In genomic region chr10:17764142-17764541, GRCh38 we compare ENCODE assay signal across 22 cellular contexts. TPM values are rescaled to one million over a fixed set of nuclear protein-coding genes. Genes with fewer than 3 reads are reported as not detected.
DNase-seq lines count a peak whose midpoint lies in the region; ATAC-seq, FAIRE-seq and TF ChIP-seq lines count a peak whose summit lies in the region.
"Had no signal": no experiment of that assay in that cellular context is flagged by ENCODE, and none has a peak within 500 bp of the region (broad histone marks: within the 10 kb centered on the region; RNA-seq: fewer than 3 reads in every experiment).

No MANE protein-coding gene starts in this region.

- H3K4ac ChIP-seq in mesendoderm (ENCODE audit: low read depth, low read length): no peak overlapping the region

- no peaks in the 10 kb centered on the region for H3K9me3 ChIP-seq in osteoblast (ENCODE audit: low read depth, low read length)
- H3K9me3 ChIP-seq: A549, Caco-2, HAP-1 had no signal

- no peak overlapping the region for H4K8ac ChIP-seq in mesendoderm (ENCODE audit: low read depth, low read length)

- H3K27ac ChIP-seq in GM23338 (ENCODE audit: low read depth) (no peak overlapping the region), osteoblast (ENCODE audit: low read depth, low read length) (no peak overlapping the region), mesendoderm (ENCODE audit: low read depth, low read length) (no peak overlapping the region)
- H3K27ac ChIP-seq: 22Rv1, A549, C4-2B had no signal

- no peak overlapping the region for H2AK5ac ChIP-seq in mesendoderm (ENCODE audit: low read length)

- H3K4me3 Mint-ChIP-seq in GM23338: no peak overlapping the region
- H3K4me3 Mint-ChIP-seq: CD4-positive, alpha-beta T cell had no signal

- peak; percentile 68 for DNase-seq in GM23338 (ENCODE audit: low spot score)
- DNase-seq in bronchial epithelial cell (ENCODE audit: low read depth): no peak
- peak; percentile 38 for DNase-seq in iPS DF 19.7 (ENCODE audit: low read depth, low spot score)
- DNase-seq in osteoblast (ENCODE audit: insufficient read length, low spot score, missing footprints): peak; percentile 26
- no peak for DNase-seq in mesendoderm
- no peak for DNase-seq in DMS79 (lab: John Stamatoyannopoulos, UW)
- DNase-seq in RPMI8226: no peak
- DNase-seq: AML-193; Caco-2; CD4-positive, alpha-beta T cell; GDM1; GOT3 had no signal

- H3K4me1 ChIP-seq in GM23338 (ENCODE audit: insufficient read depth) (peaks cover 12% of the 10 kb centered on the region), osteoblast (ENCODE audit: insufficient read depth, low read length) (peaks cover 15% of the 10 kb centered on the region), mesendoderm (ENCODE audit: control insufficient read depth, low read depth, low read length) (no peaks in the 10 kb centered on the region)
- H3K4me1 ChIP-seq: Caco-2, HAP-1 had no signal

- H3K79me1 ChIP-seq in mesendoderm (ENCODE audit: low read length): no peaks in the 10 kb centered on the region

- no peak overlapping the region for H4K5ac ChIP-seq in mesendoderm (ENCODE audit: low read length)

- H4K20me1 ChIP-seq in GM23338 (replicated peaks; ENCODE audit: insufficient read depth): peaks cover 10% of the 10 kb centered on the region; the same call in 1 of the 2 replicates
- no peaks in the 10 kb centered on the region for H4K20me1 ChIP-seq in osteoblast (ENCODE audit: insufficient read depth, low read length)

- H2BK5ac ChIP-seq in mesendoderm (ENCODE audit: low read length): no peak overlapping the region

- FAIRE-seq in bronchial epithelial cell (lab: Jason Lieb, UNC): peak; percentile 62
- FAIRE-seq: D721Med, GM12892, GM18507 had no signal

- H2BK120ac ChIP-seq in mesendoderm (ENCODE audit: low read depth, low read length): no peak overlapping the region

- peak; percentile 90 for ATAC-seq in GM23338
- ATAC-seq: A549 had no signal

- no peaks in the 10 kb centered on the region for H3F3A ChIP-seq in GM23338 (replicated peaks; ENCODE audit: low read depth)

- H2AFZ ChIP-seq in GM23338: no peak overlapping the region
- no peak overlapping the region for H2AFZ ChIP-seq in osteoblast (ENCODE audit: low read length)

- no peak overlapping the region for H3K23ac ChIP-seq in mesendoderm (ENCODE audit: low read length)

- H3K27ac Mint-ChIP-seq in GM23338: no peak overlapping the region
- H3K27ac Mint-ChIP-seq: CD4-positive, alpha-beta T cell had no signal

- H3K9me3 Mint-ChIP-seq in GM23338: peaks cover 12% of the 10 kb centered on the region; the same call in 2 of the 3 replicates
- H3K9me3 Mint-ChIP-seq: CD4-positive, alpha-beta T cell had no signal

- peaks cover 2% of the 10 kb centered on the region; the same call in 1 of the 3 replicates for H3K36me3 Mint-ChIP-seq in GM23338 (ENCODE audit: low read depth)

- no peak overlapping the region for H3K18ac ChIP-seq in mesendoderm (ENCODE audit: low read length)

- peaks cover 17% of the 10 kb centered on the region for H3K4me1 Mint-ChIP-seq in GM23338

- no peaks in the 10 kb centered on the region for H3K79me2 ChIP-seq in GM23338 (replicated peaks; ENCODE audit: insufficient read depth)
- no peaks in the 10 kb centered on the region for H3K79me2 ChIP-seq in osteoblast (ENCODE audit: insufficient read depth, low read length)
- H3K79me2 ChIP-seq in mesendoderm (ENCODE audit: control insufficient read depth, insufficient read depth, low read length): no peaks in the 10 kb centered on the region

- H3K27me3 ChIP-seq in GM23338 (ENCODE audit: insufficient read depth) (peaks cover 63% of the 10 kb centered on the region), bronchial epithelial cell (ENCODE audit: control insufficient read depth, insufficient read depth, low read length) (no peaks in the 10 kb centered on the region), osteoblast (ENCODE audit: insufficient read depth, low read length) (no peaks in the 10 kb centered on the region), mesendoderm (ENCODE audit: insufficient read depth, low read length, poor library complexity) (peaks cover 8% of the 10 kb centered on the region)

- no peak for TF ChIP-seq CTCF in GM23338 (conservative IDR thresholded peaks at IDR 0.05; ENCODE audit: low read depth in 2 of 2)
- no peak for TF ChIP-seq CTCF in bronchial epithelial cell (IDR thresholded peaks at IDR 0.05; ENCODE audit: insufficient read depth, low read length, severe bottlenecking)
- TF ChIP-seq CTCF in osteoblast (IDR thresholded peaks at IDR 0.05; ENCODE audit: extremely low read depth, low read depth, low read length): no peak

- no peak overlapping the region for H3K4me2 ChIP-seq in GM23338
- H3K4me2 ChIP-seq in osteoblast (ENCODE audit: insufficient read depth, low read length): no peak overlapping the region
- no peak overlapping the region for H3K4me2 ChIP-seq in mesendoderm (ENCODE audit: low read length)
- H3K4me2 ChIP-seq: A549 had no signal

- 0 out of 2 replicates have a peak, but pooled peaks cover 3% of the 10 kb centered on the region for H3K9me2 ChIP-seq in GM23338 (ENCODE audit: insufficient read depth)

- no peaks in the 10 kb centered on the region for H3K36me3 ChIP-seq in GM23338 (ENCODE audit: insufficient read depth)
- H3K36me3 ChIP-seq in bronchial epithelial cell (ENCODE audit: control insufficient read depth, insufficient read depth, low read length): no peaks in the 10 kb centered on the region
- no peaks in the 10 kb centered on the region for H3K36me3 ChIP-seq in osteoblast (ENCODE audit: insufficient read depth, low read length)
- no peaks in the 10 kb centered on the region for H3K36me3 ChIP-seq in mesendoderm (ENCODE audit: control insufficient read depth, insufficient read depth, low read length)
- H3K36me3 ChIP-seq: HAP-1 had no signal

- no peak overlapping the region for H3K56ac ChIP-seq in mesendoderm (ENCODE audit: low read length)

- H3K4me3 ChIP-seq in GM23338: no peak overlapping the region
- H3K4me3 ChIP-seq in bronchial epithelial cell (ENCODE audit: low read depth, low read length): no peak overlapping the region
- no peak overlapping the region for H3K4me3 ChIP-seq in osteoblast (ENCODE audit: insufficient read depth, low read length)
- H3K4me3 ChIP-seq in mesendoderm (ENCODE audit: low read length): no peak overlapping the region
- H3K4me3 ChIP-seq: A549, HAP-1 had no signal

- no peak overlapping the region for H2BK15ac ChIP-seq in mesendoderm (replicated peaks; ENCODE audit: low read depth)

- no peak overlapping the region for H3K9ac ChIP-seq in mesendoderm (ENCODE audit: low read length)

- H3K27me3 Mint-ChIP-seq in GM23338 (ENCODE audit: insufficient read depth, low read depth, poor library complexity): peaks cover 43% of the 10 kb centered on the region
- H3K27me3 Mint-ChIP-seq: CD4-positive, alpha-beta T cell had no signal

- WGBS in mesendoderm (ENCODE audit: extremely low coverage, insufficient coverage, low lambda C conversion rate): no CpG with 5 or more reads among the region's 4 CpGs

TF ChIP-seq in GM23338, 12 proteins besides CTCF, POLR2A, EP300 and RAD21:
- TF ChIP-seq STAT1 (IDR thresholded peaks at IDR 0.05; ENCODE audit: unreplicated experiment) (no peak), NANOG (IDR thresholded peaks at IDR 0.05; ENCODE audit: borderline replicate concordance) (no peak), ETS1 (IDR thresholded peaks at IDR 0.05) (no peak), EZH2phosphoT487 (IDR thresholded peaks at IDR 0.05; ENCODE audit: unreplicated experiment) (no peak), ZNF331 (CRISPR knock-in tag; IDR thresholded peaks at IDR 0.05; ENCODE audit: low read depth) (no peak), CREB1 (CRISPR knock-in tag; IDR thresholded peaks at IDR 0.05; ENCODE audit: low read depth) (peak; percentile 46; the same call in 1 of the 2 replicates), ZNF114 (CRISPR knock-in tag; IDR thresholded peaks at IDR 0.05) (no peak), POLR2AphosphoS5 (IDR thresholded peaks at IDR 0.05; ENCODE audit: low read depth) (peak; percentile 53)

RNA-seq across cellular contexts. Expression of gene TMEM236, which starts 12.1 kb away (rescaled TPM):
- total RNA-seq in GM23338 (2014; rRNA removed; shearing (Covaris generic)): 0.03 and 0.04 TPM in 2 replicates
- polyA plus RNA-seq in GM23338 (2016; fragmentation: Nextera tagmentation; extraction: Ambion mirVana): 0.03 and 0.05 TPM in 2 replicates
- total RNA-seq in bronchial epithelial cell (under 0.01 and 0.26 TPM in 2 replicates), osteoblast (under 0.01 TPM in 2 replicates)
- polyA plus RNA-seq in mesendoderm (2013, experiment 1 of 2): 0.14 TPM
- polyA plus RNA-seq in mesendoderm (2013, experiment 2 of 2): 0.17 TPM
- total RNA-seq: HT-29 had no signal

RNA-seq across cellular contexts. Expression of gene MRC1, which starts 45.0 kb away (rescaled TPM):
- total RNA-seq in GM23338 (2014; rRNA removed; shearing (Covaris generic)): 0.04 TPM in 1 of 2 replicates, not detected in the other
- polyA plus RNA-seq in GM23338 (2016; fragmentation: Nextera tagmentation; extraction: Ambion mirVana): not detected in 2 replicates
- total RNA-seq in bronchial epithelial cell: under 0.01 TPM in 2 replicates
- total RNA-seq in osteoblast: under 0.01 and 0.36 TPM in 2 replicates
- polyA plus RNA-seq in mesendoderm (2013, experiment 1 of 2): 0.17 TPM
- polyA plus RNA-seq in mesendoderm (2013, experiment 2 of 2): 0.18 TPM
- total RNA-seq: Daoy, HT-29 had no signal
- polyA plus RNA-seq: A549, BJ had no signal

Comparison
In these comparisons a context has a peak if more than half of its experiments do, and no peak if none do; other contexts are left out.
1. DNase-seq: peak in GM23338 (single experiment), iPS DF 19.7 (single experiment) and osteoblast (single experiment); none in bronchial epithelial cell (single experiment), mesendoderm (single experiment), DMS79 (single experiment) and RPMI8226 (single experiment).